9 cellular contexts compared by ENCODE assay signal in the genomic region with DNA sequence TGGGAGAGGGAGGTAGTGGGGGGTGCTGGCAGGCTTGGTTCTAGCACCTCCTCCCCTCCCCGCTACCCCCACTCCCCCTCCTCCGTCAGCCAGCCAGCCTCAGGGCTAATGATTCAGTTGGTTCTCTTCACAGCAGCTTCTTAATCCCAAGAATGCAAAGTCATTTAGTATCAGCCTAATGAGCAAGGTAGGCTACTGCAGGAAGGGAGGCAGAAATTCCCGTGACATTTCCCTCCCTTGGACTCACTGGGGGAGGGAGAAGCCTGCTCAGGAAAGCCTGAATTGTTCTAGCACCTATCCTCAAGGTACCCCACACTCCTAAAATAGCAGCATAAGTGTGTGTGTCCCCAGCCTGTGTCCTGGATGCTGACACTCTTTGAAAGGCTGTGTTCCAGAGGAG. TPM values are rescaled to one million over a fixed set of nuclear protein-coding genes. Genes with fewer than 3 reads are reported as not detected.
A peak's percentile ranks its signal among the peaks of the same experiment; 100 is the strongest.
DNase-seq lines count a peak whose midpoint lies in the region; ATAC-seq and TF ChIP-seq lines count a peak whose summit lies in the region.
"Had no signal": no experiment of that assay in that cellular context is flagged by ENCODE, and none has a peak within 500 bp of the region (broad histone marks: within the 10 kb centered on the region; RNA-seq: fewer than 3 reads in every experiment).

No MANE protein-coding gene starts in this region.

- H3K9me3 ChIP-seq in A673 (ENCODE audit: low read depth, low read length, poor library complexity, severe bottlenecking) = no peaks in the 10 kb centered on the region

- H3K4me1 ChIP-seq in A673 (ENCODE audit: insufficient read depth, low read length, poor library complexity, severe bottlenecking) = peaks cover 12% of the 10 kb centered on the region

- POLR2A ChIA-PET in A673 (lab: Charles Lee; ENCODE audit: low non-redundant PET) = no interaction called here
- POLR2A ChIA-PET in activated naive CD8-positive, alpha-beta T cell treated with anti-CD3 and anti-CD28 coated beads, Interleukin-2, amount 10 ng/mL, durations not matched to agents 7 days and 5 days (lab: Charles Lee) = interaction anchor here (0.9 to 1.0 kb wide), 2 partner anchors 11 to 26 kb away, joined by 3 to 4 read pairs; no protein-coding TSS in a partner anchor

- H3K4me3 Mint-ChIP-seq in HFFc6 (no peak overlapping the region), endothelial cell (ENCODE audit: unreplicated experiment) (no peak overlapping the region)
- peak overlapping the region; percentile 81 for H3K4me3 Mint-ChIP-seq in activated naive CD8-positive, alpha-beta T cell treated with anti-CD3 and anti-CD28 coated beads, Interleukin-2, amount 10 ng/mL, durations not matched to agents 7 days and 5 days

- H3K27ac Mint-ChIP-seq in HFFc6 (peak overlapping the region; percentile 31; the same call in 1 of the 2 replicates), endothelial cell (ENCODE audit: unreplicated experiment) (no peak overlapping the region)
- peak overlapping the region; percentile 86 for H3K27ac Mint-ChIP-seq in activated naive CD8-positive, alpha-beta T cell treated with anti-CD3 and anti-CD28 coated beads, Interleukin-2, amount 10 ng/mL, durations not matched to agents 7 days and 5 days

- H3K27me3 Mint-ChIP-seq in HFFc6 (ENCODE audit: insufficient read depth) = no peaks in the 10 kb centered on the region
- H3K27me3 Mint-ChIP-seq in activated naive CD8-positive, alpha-beta T cell treated with anti-CD3 and anti-CD28 coated beads, Interleukin-2, amount 10 ng/mL, durations not matched to agents 7 days and 5 days = no peaks in the 10 kb centered on the region
- peaks cover 6% of the 10 kb centered on the region for H3K27me3 Mint-ChIP-seq in endothelial cell (ENCODE audit: unreplicated experiment)

- H3K27ac ChIP-seq in A673 (ENCODE audit: low read depth, low read length, poor library complexity, severe bottlenecking) = peak overlapping the region; percentile 42

- DNase-seq in A673 (ENCODE audit: low spot score) (peak; percentile 36), HFFc6 (peak; percentile 40), iPS-NIHi11 (ENCODE audit: low spot score) (peak; percentile 67), HK-2 (ENCODE audit: unreplicated experiment) (no peak), endothelial cell (ENCODE audit: low spot score) (no peak)
- no peak for DNase-seq in activated naive CD8-positive, alpha-beta T cell treated with anti-CD3 and anti-CD28 coated beads, Interleukin-2, amount 10 ng/mL, durations not matched to agents 7 days and 5 days
- DNase-seq: erythroblast had no signal

- no peaks in the 10 kb centered on the region for H3K36me3 Mint-ChIP-seq in HFFc6 (ENCODE audit: low read depth)
- H3K36me3 Mint-ChIP-seq in activated naive CD8-positive, alpha-beta T cell treated with anti-CD3 and anti-CD28 coated beads, Interleukin-2, amount 10 ng/mL, durations not matched to agents 7 days and 5 days = peaks cover 11% of the 10 kb centered on the region
- H3K36me3 Mint-ChIP-seq in endothelial cell (ENCODE audit: low read depth, unreplicated experiment) = peaks cover 3% of the 10 kb centered on the region

- intact Hi-C loops in A673 (cut with micrococcal nuclease; ENCODE audit: unreplicated experiment) = no loop called here

- no peaks in the 10 kb centered on the region for H3K27me3 ChIP-seq in A673 (replicated peaks; ENCODE audit: insufficient read depth, low read depth, low read length, poor library complexity)

- H3K4me1 Mint-ChIP-seq in HFFc6 (ENCODE audit: low read depth) = peaks cover 23% of the 10 kb centered on the region
- H3K4me1 Mint-ChIP-seq in activated naive CD8-positive, alpha-beta T cell treated with anti-CD3 and anti-CD28 coated beads, Interleukin-2, amount 10 ng/mL, durations not matched to agents 7 days and 5 days = peaks cover 66% of the 10 kb centered on the region
- peaks cover 9% of the 10 kb centered on the region for H3K4me1 Mint-ChIP-seq in endothelial cell (ENCODE audit: unreplicated experiment)

- no peaks in the 10 kb centered on the region for H3K36me3 ChIP-seq in A673 (ENCODE audit: insufficient read depth, low read length, poor library complexity, severe bottlenecking)

- no peak for ATAC-seq in activated naive CD8-positive, alpha-beta T cell treated with anti-CD3 and anti-CD28 coated beads, Interleukin-2, amount 10 ng/mL, durations not matched to agents 7 days and 5 days (ENCODE audit: low read depth)
- no peak for ATAC-seq in HG02571 (IDR thresholded peaks at IDR 0.05; ENCODE audit: unreplicated experiment)
- no peak for ATAC-seq in GM18868 (IDR thresholded peaks at IDR 0.05; ENCODE audit: unreplicated experiment)

- TF ChIP-seq CTCF in A673 (conservative IDR thresholded peaks at IDR 0.05; ENCODE audit: low read depth, low read length) = no peak
- no peak for TF ChIP-seq CTCF in HFFc6 (IDR thresholded peaks at IDR 0.05)
- TF ChIP-seq CTCF in endothelial cell (IDR thresholded peaks at IDR 0.05; ENCODE audit: unreplicated experiment) = no peak

- CTCF ChIA-PET in A673 (lab: Charles Lee) = no interaction called here

- no peaks in the 10 kb centered on the region for H3K9me3 Mint-ChIP-seq in HFFc6
- H3K9me3 Mint-ChIP-seq in activated naive CD8-positive, alpha-beta T cell treated with anti-CD3 and anti-CD28 coated beads, Interleukin-2, amount 10 ng/mL, durations not matched to agents 7 days and 5 days = no peaks in the 10 kb centered on the region
- H3K9me3 Mint-ChIP-seq in endothelial cell (ENCODE audit: unreplicated experiment) = no peaks in the 10 kb centered on the region

- H3K4me3 ChIP-seq in A673 (ENCODE audit: low read depth, low read length, poor library complexity, severe bottlenecking) = no peak overlapping the region

- no TSS peak for BruUV-seq in A673 (replicated peaks; lab: Mats Ljungman, UMichigan)

RNA-seq across cellular contexts. Expression of a gene that starts 29.8 kb away (rescaled TPM):
- total RNA-seq in A673 (2021) (38.5 and 47.0 TPM in 2 replicates), endothelial cell (ENCODE audit: unreplicated experiment) (39.2 TPM)
- total RNA-seq in HFFc6 (2021; fragmentation: NEBNext Ultra II Directional; extraction: Animal tissue kit (Norgen Biotek cat#: 25700)) = 10 to 100 TPM; 27.3 to 38.1 (median 32.4) TPM
- total RNA-seq in activated naive CD8-positive, alpha-beta T cell treated with anti-CD3 and anti-CD28 coated beads, Interleukin-2, amount 10 ng/mL, durations not matched to agents 7 days and 5 days = 10 to 100 TPM; 89.5 to 94.1 TPM

Comparison
In these comparisons a context has a peak if more than half of its experiments do, and no peak if none do; other contexts are left out.
1. DNase-seq: peak in A673 (single experiment), HFFc6 (single experiment) and iPS-NIHi11 (single experiment); none in activated naive CD8-positive, alpha-beta T cell treated with anti-CD3 and anti-CD28 coated beads, Interleukin-2, amount 10 ng/mL, durations not matched to agents 7 days and 5 days (single experiment), HK-2 (single experiment) and endothelial cell (single experiment).